ENCODE assay signal across 22 cellular contexts in genomic region chr20:16096756-16097326, GRCh38.
A peak's percentile ranks its signal among the peaks of the same experiment; 100 is the strongest.
DNase-seq lines count a peak whose midpoint lies in the region; ATAC-seq and TF ChIP-seq lines count a peak whose summit lies in the region.
"Had no signal": no experiment of that assay in that cellular context is flagged by ENCODE, and none has a peak within 500 bp of the region (broad histone marks: within the 10 kb centered on the region; RNA-seq: fewer than 3 reads in every experiment).

No MANE protein-coding gene starts in this region.

- no peak overlapping the region for H3K9ac ChIP-seq in BLaER1

- H3K9me3 ChIP-seq in BLaER1 (peaks cover 4% of the 10 kb centered on the region; the same call in 1 of the 2 replicates), ascending aorta (no peaks in the 10 kb centered on the region)
- H3K9me3 ChIP-seq: A549, BE2C had no signal

- TF ChIP-seq CTCF in ascending aorta (IDR thresholded peaks at IDR 0.05), result no peak

- DNase-seq in NCI-H2227 treated with DMSO at 0.1 percent for 48 hours (lab: John Stamatoyannopoulos, UW), result peak; percentile 4
- DNase-seq in NCI-H2227 (lab: John Stamatoyannopoulos, UW; ENCODE audit: unreplicated experiment), result no peak
- DNase-seq in DMS79 treated with DMSO at 0.1 percent for 48 hours (lab: John Stamatoyannopoulos, UW), result peak; percentile 25
- DNase-seq in NCI-H1105 treated with DMSO at 0.1 percent for 48 hours (lab: John Stamatoyannopoulos, UW), result peak; percentile 41
- no peak for DNase-seq in GM03348 (ENCODE audit: low spot score)
- DNase-seq in ascending aorta (ENCODE audit: low spot score in 2 of 2), result no peak
- DNase-seq: 8988T; ACHN; AML-193; BE2C; C1 segment of cervical spinal cord; Calu3; CD4-positive, alpha-beta memory T cell; COR-L47; DND-41; H9 had no signal

- H3K4me1 ChIP-seq in BLaER1 (peaks cover 57% of the 10 kb centered on the region), ascending aorta (no peaks in the 10 kb centered on the region)
- H3K4me1 ChIP-seq: A549 had no signal

- intact Hi-C loops in ascending aorta (cut with DNase I), result no loop called here

- no peak overlapping the region for H3K27ac ChIP-seq in BLaER1
- H3K27ac ChIP-seq in ascending aorta, result no peak overlapping the region
- H3K27ac ChIP-seq: A549 had no signal

- no peaks in the 10 kb centered on the region for H4K20me1 ChIP-seq in BLaER1

- H3K27me3 ChIP-seq in BLaER1, result no peaks in the 10 kb centered on the region
- H3K27me3 ChIP-seq in ascending aorta, result no peaks in the 10 kb centered on the region
- H3K27me3 ChIP-seq: BE2C had no signal

- ATAC-seq in activated CD4-positive, CD25-positive, alpha-beta regulatory T cell treated with anti-CD3 and anti-CD28 coated beads, Interleukin-2, amount 50 U/mL, for 24 hours, result no peak
- ATAC-seq: A549, GM12878, GM23338, HCT116 had no signal

- H3K4me3 ChIP-seq in BLaER1 (no peak overlapping the region), ascending aorta (no peak overlapping the region)
- H3K4me3 ChIP-seq: A549, GM12878, GM23338 had no signal

- H3K36me3 ChIP-seq in BLaER1, result no peaks in the 10 kb centered on the region
- no peaks in the 10 kb centered on the region for H3K36me3 ChIP-seq in ascending aorta
- H3K36me3 ChIP-seq: BE2C had no signal

- peak overlapping the region; percentile 4; the same call in 1 of the 2 replicates for H3K4me2 ChIP-seq in BLaER1
- H3K4me2 ChIP-seq: A549, GM23338 had no signal

Comparison
In these comparisons a context has a peak if more than half of its experiments do, and no peak if none do; other contexts are left out.
1. DNase-seq: peak in NCI-H2227 treated with DMSO at 0.1 percent for 48 hours (single experiment), DMS79 treated with DMSO at 0.1 percent for 48 hours (single experiment) and NCI-H1105 treated with DMSO at 0.1 percent for 48 hours (single experiment); none in NCI-H2227 (single experiment), GM03348 (single experiment) and ascending aorta (0 of 2).